Comparison of ENCODE assay signal across 1 cellular context in the genomic region with DNA sequence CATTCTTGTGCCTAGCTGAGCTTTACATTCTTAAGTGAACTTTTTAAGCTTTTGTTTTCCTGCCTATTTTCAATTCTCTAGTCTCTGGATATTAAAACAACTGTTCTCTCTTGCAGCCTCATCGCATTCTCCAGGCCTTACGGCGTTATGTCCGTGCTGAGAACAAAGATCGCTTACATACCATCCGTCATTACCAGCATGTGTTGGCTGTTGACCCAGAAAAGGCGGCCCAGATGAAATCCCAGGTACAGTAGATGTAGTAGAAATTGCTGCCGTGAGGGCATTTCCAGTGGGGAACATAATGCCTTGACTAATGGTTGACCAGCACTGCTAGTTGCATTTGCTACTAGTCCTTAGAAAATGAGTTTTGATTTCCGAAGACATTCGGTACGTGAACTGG.
TF ChIP-seq lines count a peak whose summit lies in the region.

No MANE protein-coding gene starts in this region.

TF ChIP-seq in HepG2, 621 proteins besides CTCF, POLR2A, EP300 and RAD21 (continued from another document and continues in another):
- TF ChIP-seq RORA (CRISPR knock-in tag; IDR thresholded peaks at IDR 0.05): no peak
- TF ChIP-seq PAF1 (CRISPR knock-in tag; IDR thresholded peaks at IDR 0.05): no peak
- TF ChIP-seq KAT2B (IDR thresholded peaks at IDR 0.05; ENCODE audit: borderline replicate concordance, low read depth, low read length): no peak
- TF ChIP-seq HOMEZ (CRISPR knock-in tag; IDR thresholded peaks at IDR 0.05; ENCODE audit: low read depth): 0 out of 2 replicates have a peak, but pooled peaks have one; percentile 49
- TF ChIP-seq ZNF234 (CRISPR knock-in tag; conservative IDR thresholded peaks at IDR 0.05): no peak
- no peak for TF ChIP-seq FUBP1 (CRISPR knock-in tag; IDR thresholded peaks at IDR 0.05; ENCODE audit: borderline replicate concordance)
- no peak for TF ChIP-seq ZNF282 (IDR thresholded peaks at IDR 0.05; ENCODE audit: partially characterized antibody)
- no peak for TF ChIP-seq LRRFIP1 (CRISPR knock-in tag; conservative IDR thresholded peaks at IDR 0.05)
- TF ChIP-seq, protein P1, sequence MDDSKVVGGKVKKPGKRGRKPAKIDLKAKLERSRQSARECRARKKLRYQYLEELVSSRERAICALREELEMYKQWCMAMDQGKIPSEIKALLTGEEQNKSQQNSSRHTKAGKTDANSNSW (CRISPR knock-in tag; IDR thresholded peaks at IDR 0.05; ENCODE audit: borderline replicate concordance): no peak
- TF ChIP-seq FOXJ3 (CRISPR knock-in tag; IDR thresholded peaks at IDR 0.05; ENCODE audit: borderline replicate concordance): peak; percentile 51; the same call in 1 of the 2 replicates
- no peak; the same call in 1 of the 2 replicates for TF ChIP-seq MYPOP (CRISPR knock-in tag; IDR thresholded peaks at IDR 0.05)
- TF ChIP-seq SOX5 (CRISPR knock-in tag; IDR thresholded peaks at IDR 0.05; ENCODE audit: borderline replicate concordance): peak; percentile 68; the same call in 1 of the 2 replicates
- TF ChIP-seq HBP1 (CRISPR knock-in tag; IDR thresholded peaks at IDR 0.05; ENCODE audit: low read depth): no peak
- TF ChIP-seq FOXA1 (IDR thresholded peaks at IDR 0.05): no peak
- TF ChIP-seq FOXA1 (CRISPR knock-in tag; IDR thresholded peaks at IDR 0.05): peak; percentile 58
- TF ChIP-seq NCOA2 (CRISPR knock-in tag; IDR thresholded peaks at IDR 0.05): peak; percentile 18; the same call in 1 of the 2 replicates
- TF ChIP-seq ZNF841 (CRISPR knock-in tag; IDR thresholded peaks at IDR 0.05; ENCODE audit: borderline replicate concordance): no peak
- TF ChIP-seq ZSCAN25 (CRISPR knock-in tag; IDR thresholded peaks at IDR 0.05): no peak
- no peak for TF ChIP-seq TBX3 (IDR thresholded peaks at IDR 0.05; ENCODE audit: borderline replicate concordance)
- TF ChIP-seq ZNF660 (CRISPR knock-in tag; IDR thresholded peaks at IDR 0.05; ENCODE audit: borderline replicate concordance, low read depth): no peak
- TF ChIP-seq GATAD1 (CRISPR knock-in tag; IDR thresholded peaks at IDR 0.05): no peak
- no peak for TF ChIP-seq ZNF619 (CRISPR knock-in tag; IDR thresholded peaks at IDR 0.05)
- TF ChIP-seq, protein P2, sequence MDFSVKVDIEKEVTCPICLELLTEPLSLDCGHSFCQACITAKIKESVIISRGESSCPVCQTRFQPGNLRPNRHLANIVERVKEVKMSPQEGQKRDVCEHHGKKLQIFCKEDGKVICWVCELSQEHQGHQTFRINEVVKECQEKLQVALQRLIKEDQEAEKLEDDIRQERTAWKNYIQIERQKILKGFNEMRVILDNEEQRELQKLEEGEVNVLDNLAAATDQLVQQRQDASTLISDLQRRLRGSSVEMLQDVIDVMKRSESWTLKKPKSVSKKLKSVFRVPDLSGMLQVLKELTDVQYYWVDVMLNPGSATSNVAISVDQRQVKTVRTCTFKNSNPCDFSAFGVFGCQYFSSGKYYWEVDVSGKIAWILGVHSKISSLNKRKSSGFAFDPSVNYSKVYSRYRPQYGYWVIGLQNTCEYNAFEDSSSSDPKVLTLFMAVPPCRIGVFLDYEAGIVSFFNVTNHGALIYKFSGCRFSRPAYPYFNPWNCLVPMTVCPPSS (IDR thresholded peaks at IDR 0.05): no peak
- TF ChIP-seq ATF7 (IDR thresholded peaks at IDR 0.05): no peak
- TF ChIP-seq ATF7 (CRISPR knock-in tag; IDR thresholded peaks at IDR 0.05): no peak
- no peak for TF ChIP-seq ZNF552 (CRISPR knock-in tag; IDR thresholded peaks at IDR 0.05; ENCODE audit: borderline replicate concordance)
- TF ChIP-seq ZNF615 (CRISPR knock-in tag; IDR thresholded peaks at IDR 0.05; ENCODE audit: borderline replicate concordance): no peak
- TF ChIP-seq, protein P3, sequence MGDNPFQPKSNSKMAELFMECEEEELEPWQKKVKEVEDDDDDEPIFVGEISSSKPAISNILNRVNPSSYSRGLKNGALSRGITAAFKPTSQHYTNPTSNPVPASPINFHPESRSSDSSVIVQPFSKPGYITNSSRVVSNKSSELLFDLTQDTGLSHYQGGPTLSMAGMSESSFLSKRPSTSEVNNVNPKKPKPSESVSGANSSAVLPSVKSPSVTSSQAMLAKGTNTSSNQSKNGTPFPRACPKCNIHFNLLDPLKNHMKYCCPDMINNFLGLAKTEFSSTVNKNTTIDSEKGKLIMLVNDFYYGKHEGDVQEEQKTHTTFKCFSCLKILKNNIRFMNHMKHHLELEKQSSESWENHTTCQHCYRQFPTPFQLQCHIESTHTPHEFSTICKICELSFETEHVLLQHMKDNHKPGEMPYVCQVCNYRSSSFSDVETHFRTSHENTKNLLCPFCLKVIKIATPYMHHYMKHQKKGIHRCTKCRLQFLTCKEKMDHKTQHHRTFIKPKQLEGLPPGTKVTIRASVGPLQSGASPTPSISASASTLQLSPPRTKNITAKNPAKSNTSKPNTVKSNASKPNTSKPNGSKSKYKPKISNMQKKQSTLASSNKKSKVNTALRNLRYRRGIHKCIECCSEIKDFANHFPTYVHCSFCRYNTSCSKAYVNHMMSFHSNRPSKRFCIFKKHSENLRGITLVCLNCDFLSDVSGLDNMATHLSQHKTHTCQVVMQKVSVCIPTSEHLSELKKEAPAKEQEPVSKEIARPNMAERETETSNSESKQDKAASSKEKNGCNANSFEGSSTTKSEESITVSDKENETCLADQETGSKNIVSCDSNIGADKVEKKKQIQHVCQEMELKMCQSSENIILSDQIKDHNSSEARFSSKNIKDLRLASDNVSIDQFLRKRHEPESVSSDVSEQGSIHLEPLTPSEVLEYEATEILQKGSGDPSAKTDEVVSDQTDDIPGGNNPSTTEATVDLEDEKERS (CRISPR knock-in tag; IDR thresholded peaks at IDR 0.05): 0 out of 2 replicates have a peak, but pooled peaks have one; percentile 20
- peak; percentile 72 for TF ChIP-seq ARID5B (CRISPR knock-in tag; IDR thresholded peaks at IDR 0.05)
- TF ChIP-seq, protein P4, sequence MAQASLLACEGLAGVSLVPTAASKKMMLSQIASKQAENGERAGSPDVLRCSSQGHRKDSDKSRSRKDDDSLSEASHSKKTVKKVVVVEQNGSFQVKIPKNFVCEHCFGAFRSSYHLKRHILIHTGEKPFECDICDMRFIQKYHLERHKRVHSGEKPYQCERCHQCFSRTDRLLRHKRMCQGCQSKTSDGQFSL (CRISPR knock-in tag; IDR thresholded peaks at IDR 0.05): no peak
- TF ChIP-seq ZBED4 (CRISPR knock-in tag; IDR thresholded peaks at IDR 0.05; ENCODE audit: borderline replicate concordance): peak; percentile 76; the same call in 1 of the 2 replicates
- no peak for TF ChIP-seq TBL1XR1 (IDR thresholded peaks at IDR 0.05; ENCODE audit: borderline replicate concordance, low read length, partially characterized antibody)
